ENCODE assay signal across 8 cellular contexts in the genomic region with DNA sequence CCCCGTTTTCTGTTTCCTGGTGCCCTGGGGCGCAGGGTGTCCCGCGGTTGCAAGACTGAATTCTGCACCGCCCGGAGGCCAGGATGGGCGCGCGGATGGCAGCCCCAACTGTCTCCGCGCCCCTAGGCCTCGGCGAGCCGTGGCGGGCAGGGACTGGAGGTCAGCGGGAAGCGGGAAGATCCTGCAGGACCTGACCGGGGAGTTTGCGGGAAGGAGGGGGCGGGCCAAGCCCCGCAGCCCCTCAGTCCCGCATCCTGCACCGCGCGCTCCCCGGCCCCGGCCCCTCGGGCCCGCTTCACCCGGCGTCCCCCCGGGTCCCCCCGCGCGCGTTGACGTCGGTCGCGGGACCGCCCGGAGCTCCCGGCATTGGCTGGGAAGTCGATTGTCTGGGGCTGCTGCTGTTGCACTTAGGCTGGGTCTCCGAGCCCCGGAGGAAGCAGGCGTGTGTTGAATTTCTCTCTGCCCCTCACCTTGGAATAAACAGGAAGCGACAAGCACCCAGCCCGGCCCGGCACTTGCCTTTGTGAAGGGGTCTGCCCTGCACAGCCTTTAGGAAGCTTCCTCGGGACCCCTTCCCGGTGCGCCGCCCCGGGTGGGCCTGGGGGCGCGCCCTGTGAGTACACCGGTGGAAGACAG. TPM values are rescaled to one million over a fixed set of nuclear protein-coding genes. Genes with fewer than 3 reads are reported as not detected.
DNase-seq lines count a peak whose midpoint lies in the region; ATAC-seq and TF ChIP-seq lines count a peak whose summit lies in the region.

Gene LDLRAD4 (plus strand): TSS at position 385 of the 636 bp plus-strand sequence.

- intact Hi-C loops in T-helper 1 cell treated with Interleukin-12 subunit alpha and Interleukin-12 subunit beta and Interleukin-4 antibody, amounts not matched to agents 30 ng/mL and 1 ng/mL, for 36 hours (cut with micrococcal nuclease), result loop anchor here (5.0 kb wide), 2 partner anchors 61 to 74 kb away; no protein-coding TSS in a partner anchor
- intact Hi-C loops in mammary epithelial cell (cut with micrococcal nuclease), result no loop called here

- H3K36me3 ChIP-seq in mammary epithelial cell (ENCODE audit: insufficient read depth, low read length) (no peaks in the 10 kb centered on the region), kidney epithelial cell (ENCODE audit: control insufficient read depth, insufficient read depth, low read length) (no peaks in the 10 kb centered on the region)

- WGBS in mammary epithelial cell (ENCODE audit: low coverage, missing lambda C conversion rate), result 1% methylated on average over 8 of the region's 58 CpGs

- CTCF ChIA-PET in mammary epithelial cell (lab: Charles Lee; ENCODE audit: low non-redundant PET), result no interaction called here

- H3K9ac ChIP-seq in mammary epithelial cell (ENCODE audit: insufficient read depth, low read length), result no peak within 1 kb of the TSS

- peak within 1 kb of the TSS; percentile 65 for H3K4me2 ChIP-seq in mammary epithelial cell (ENCODE audit: insufficient read depth, low read depth, low read length)

- no TSS peak for BruUV-seq in mammary epithelial cell (replicated peaks; lab: Mats Ljungman, UMichigan)

- no peak within 1 kb of the TSS for H3K27ac ChIP-seq in mammary epithelial cell (ENCODE audit: insufficient read depth, low read depth, low read length)

- H3K27me3 ChIP-seq in mammary epithelial cell (ENCODE audit: insufficient read depth, low read length) (peaks cover 35% of the 10 kb centered on the region), kidney epithelial cell (ENCODE audit: control insufficient read depth, insufficient read depth, low read length) (peaks cover 30% of the 10 kb centered on the region)

- in situ Hi-C loops in mammary epithelial cell (cut with MboI; ENCODE audit: low sequenced_read_pairs in 2 of 2), result no loop called here

- H3K4me3 ChIP-seq in mammary epithelial cell (replicated peaks in 1 of 3; ENCODE audit: insufficient read depth in 1 of 3, low read depth in 2 of 3, low read length in 3 of 3) (peak within 1 kb of the TSS in 1 of 3 experiments; percentile 21), kidney epithelial cell (ENCODE audit: low read depth, low read length) (peak within 1 kb of the TSS; percentile 48)

- peak; percentile 33 for DNase-seq in NCI-H146 (lab: John Stamatoyannopoulos, UW)
- DNase-seq in NCI-H146 treated with DMSO at 0.1 percent for 48 hours (lab: John Stamatoyannopoulos, UW; ENCODE audit: unreplicated experiment), result no peak
- no peak for DNase-seq in mammary epithelial cell
- no peak for DNase-seq in kidney epithelial cell (ENCODE audit: low read depth)
- DNase-seq in stimulated activated CD4-positive, alpha-beta T cell treated with anti-CD3 and anti-CD28 coated beads, Interleukin-12 subunit alpha, Interleukin-12 subunit beta, amount 100 ng/mL, for 48 hours (ENCODE audit: low read depth in 2 of 3, low spot score in 1 of 3), result peak in 2 of 3 donors; percentile 10 to 19

- TF ChIP-seq CTCF in mammary epithelial cell (conservative IDR thresholded peaks at IDR 0.05 in 1 of 2, IDR thresholded peaks at IDR 0.05 in 1 of 2; ENCODE audit: extremely low read depth in 1 of 2, insufficient read depth in 1 of 2, low read depth in 1 of 2, low read length in 2 of 2) (no peak), kidney epithelial cell (IDR thresholded peaks at IDR 0.05; ENCODE audit: insufficient read depth, low read length, poor library complexity, severe bottlenecking) (no peak)

- ATAC-seq in GM18858 (IDR thresholded peaks at IDR 0.05; ENCODE audit: unreplicated experiment) (no peak), HG02642 (IDR thresholded peaks at IDR 0.05; ENCODE audit: poor library complexity, unreplicated experiment) (no peak)

- no peaks in the 10 kb centered on the region for H4K20me1 ChIP-seq in mammary epithelial cell (ENCODE audit: insufficient read depth, low read length)

- no peaks in the 10 kb centered on the region for H3K79me2 ChIP-seq in mammary epithelial cell (ENCODE audit: insufficient read depth, low read length)

- no peaks in the 10 kb centered on the region for H3K9me3 ChIP-seq in mammary epithelial cell (replicated peaks; ENCODE audit: insufficient read depth, low read length)

- peaks cover 6% of the 10 kb centered on the region for H3K4me1 ChIP-seq in mammary epithelial cell (ENCODE audit: insufficient read depth, low read length)

- peak within 1 kb of the TSS; percentile 8 for H2AFZ ChIP-seq in mammary epithelial cell (ENCODE audit: low read depth, low read length)

- dilution Hi-C loops in mammary epithelial cell (cut with HindIII; ENCODE audit: low sequenced_read_pairs), result no loop called here

RNA-seq across cellular contexts. Expression of gene LDLRAD4, which starts in this region (rescaled TPM):
- total RNA-seq in T-helper 1 cell treated with Interleukin-12 subunit alpha and Interleukin-12 subunit beta and Interleukin-4 antibody, amounts not matched to agents 30 ng/mL and 1 ng/mL, for 36 hours, result 23.7 and 24.7 TPM in 2 replicates
- total RNA-seq in mammary epithelial cell (under 1 TPM in 1 of 2 donors, not detected in 1; 0.17 TPM), kidney epithelial cell (5.8 and 10.1 TPM in 2 replicates)
- polyA plus RNA-seq in mammary epithelial cell, result not detected
- polyA minus RNA-seq in mammary epithelial cell, result not detected

Comparison
In these comparisons a context has a peak if more than half of its experiments do, and no peak if none do; other contexts are left out.
1. DNase-seq: peak in NCI-H146 (single experiment) and stimulated activated CD4-positive, alpha-beta T cell treated with anti-CD3 and anti-CD28 coated beads, Interleukin-12 subunit alpha, Interleukin-12 subunit beta, amount 100 ng/mL, for 48 hours (2 of 3); none in NCI-H146 treated with DMSO at 0.1 percent for 48 hours (single experiment), mammary epithelial cell (single experiment) and kidney epithelial cell (single experiment).